Comparison of ENCODE assay signal across 8 cellular contexts in the genomic region with DNA sequence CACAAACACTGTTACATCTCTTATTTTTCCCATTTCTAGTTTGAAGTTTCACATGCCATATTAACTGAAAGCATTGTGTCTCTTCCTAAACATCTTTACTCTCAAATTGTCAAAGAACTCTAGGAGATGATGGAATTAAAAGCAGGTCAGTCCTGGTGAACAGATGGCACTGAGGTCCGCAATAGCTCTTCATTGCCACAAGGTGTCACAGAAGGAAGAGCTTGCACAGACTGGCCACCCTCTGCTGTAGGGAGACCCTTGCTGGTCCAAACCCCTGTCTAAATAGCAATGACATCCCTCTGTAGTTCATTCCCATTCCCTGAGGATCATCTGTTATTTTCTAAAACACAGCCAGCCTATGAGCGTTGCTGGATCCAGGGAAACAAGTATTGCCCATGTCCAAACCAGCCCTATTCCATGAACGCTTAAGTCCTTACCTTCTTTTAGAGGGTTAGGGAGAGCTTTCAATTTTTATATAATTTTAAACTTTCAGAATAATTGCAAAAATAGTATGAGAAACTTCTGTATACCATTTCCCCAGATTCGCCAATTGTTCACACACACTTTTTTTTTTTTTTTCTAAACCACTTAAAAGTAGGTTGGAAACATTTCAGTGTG. TPM values are rescaled to one million over a fixed set of nuclear protein-coding genes. Genes with fewer than 3 reads are reported as not detected.
A peak's percentile ranks its signal among the peaks of the same experiment; 100 is the strongest.
DNase-seq lines count a peak whose midpoint lies in the region; TF ChIP-seq lines count a peak whose summit lies in the region.

No MANE protein-coding gene starts in this region.

- H3K79me2 ChIP-seq in GM23248 (ENCODE audit: insufficient read depth), result no peaks in the 10 kb centered on the region

- H3K27me3 Mint-ChIP-seq in activated naive CD4-positive, alpha-beta T cell treated with anti-CD3 and anti-CD28 coated beads, Interleukin-2, amount 10 ng/mL, durations not matched to agents 7 days and 5 days, result peaks cover 4% of the 10 kb centered on the region

- CTCF ChIA-PET in activated naive CD4-positive, alpha-beta T cell treated with anti-CD3 and anti-CD28 coated beads, Interleukin-2, amount 10 ng/mL, durations not matched to agents 7 days and 5 days (lab: Charles Lee), result interaction anchor here (1.3 to 4.3 kb wide), 6 partner anchors 10 to 324 kb away, joined by 3 to 27 read pairs (median 4); a partner anchor contains a TSS

- no peak overlapping the region for H2AFZ ChIP-seq in GM23248

- H3K4me1 ChIP-seq in GM23248 (ENCODE audit: insufficient read depth), result no peaks in the 10 kb centered on the region

- H4K20me1 ChIP-seq in GM23248 (ENCODE audit: insufficient read depth), result no peaks in the 10 kb centered on the region

- intact Hi-C loops in posterior vena cava (cut with DNase I), result no loop called here

- H3K36me3 ChIP-seq in GM23248 (ENCODE audit: low read depth), result no peaks in the 10 kb centered on the region
- H3K36me3 ChIP-seq in WERI-Rb-1, result no peaks in the 10 kb centered on the region

- peak; percentile 30 for DNase-seq in activated naive CD4-positive, alpha-beta T cell treated with anti-CD3 and anti-CD28 coated beads, Interleukin-2, amount 10 ng/mL, durations not matched to agents 7 days and 5 days
- DNase-seq in activated naive CD4-positive, alpha-beta T cell treated with Interleukin-2 at 50 U/mL for 16 hours, result no peak
- peak; percentile 36 for DNase-seq in GM23248
- DNase-seq in LoVo (ENCODE audit: low spot score), result peak; percentile 44
- peak; percentile 67 for DNase-seq in WERI-Rb-1
- DNase-seq in left kidney (ENCODE audit: low read depth, low spot score), result peak; percentile 57
- DNase-seq in posterior vena cava (ENCODE audit: low spot score), result no peak
- DNase-seq in GM10266 (ENCODE audit: extremely low spot score), result no peak

- no peaks in the 10 kb centered on the region for H3K36me3 Mint-ChIP-seq in activated naive CD4-positive, alpha-beta T cell treated with anti-CD3 and anti-CD28 coated beads, Interleukin-2, amount 10 ng/mL, durations not matched to agents 7 days and 5 days

- H3K9me3 Mint-ChIP-seq in activated naive CD4-positive, alpha-beta T cell treated with anti-CD3 and anti-CD28 coated beads, Interleukin-2, amount 10 ng/mL, durations not matched to agents 7 days and 5 days, result no peaks in the 10 kb centered on the region

- no peaks in the 10 kb centered on the region for H3F3A ChIP-seq in GM23248 (ENCODE audit: insufficient read depth)

- H3K4me3 Mint-ChIP-seq in activated naive CD4-positive, alpha-beta T cell treated with anti-CD3 and anti-CD28 coated beads, Interleukin-2, amount 10 ng/mL, durations not matched to agents 7 days and 5 days, result no peak overlapping the region

- no peaks in the 10 kb centered on the region for H3K27me3 ChIP-seq in GM23248 (replicated peaks; ENCODE audit: insufficient read depth)
- H3K27me3 ChIP-seq in WERI-Rb-1 (ENCODE audit: insufficient read depth, low read depth, severe bottlenecking), result no peaks in the 10 kb centered on the region

- TF ChIP-seq CTCF in WERI-Rb-1 (IDR thresholded peaks at IDR 0.05; ENCODE audit: low read depth, low read length) (peak; percentile 75), GM10266 (IDR thresholded peaks at IDR 0.05; ENCODE audit: control insufficient read depth, insufficient read depth, low read depth, missing control alignments) (no peak)

- 74 to 79% methylated on average over 4 of the region's 4 CpGs for whole genome bisulfite sequencing in GM23248 (ENCODE audit: low coverage in 1 of 2, low lambda C conversion rate in 2 of 2, missing lambda C conversion rate in 2 of 2), 2 experiments

- no peak overlapping the region for H3K27ac Mint-ChIP-seq in activated naive CD4-positive, alpha-beta T cell treated with anti-CD3 and anti-CD28 coated beads, Interleukin-2, amount 10 ng/mL, durations not matched to agents 7 days and 5 days

- H3K4me2 ChIP-seq in GM23248 (ENCODE audit: unreplicated experiment), result no peak overlapping the region

- no peaks in the 10 kb centered on the region for H3K4me1 Mint-ChIP-seq in activated naive CD4-positive, alpha-beta T cell treated with anti-CD3 and anti-CD28 coated beads, Interleukin-2, amount 10 ng/mL, durations not matched to agents 7 days and 5 days

- no peak overlapping the region for H3K9ac ChIP-seq in GM23248

- H3K27ac ChIP-seq in GM23248 (no peak overlapping the region), WERI-Rb-1 (no peak overlapping the region)

- H3K4me3 ChIP-seq in GM23248, result no peak overlapping the region
- no peak overlapping the region for H3K4me3 ChIP-seq in WERI-Rb-1 (ENCODE audit: low read depth, low read length)

- no peaks in the 10 kb centered on the region for H3K9me2 ChIP-seq in GM23248 (ENCODE audit: insufficient read depth)

- H3K9me3 ChIP-seq in GM23248 (ENCODE audit: low read depth) (no peaks in the 10 kb centered on the region), WERI-Rb-1 (ENCODE audit: severe bottlenecking) (no peaks in the 10 kb centered on the region)

- in situ Hi-C loops in GM23248 (cut with MboI), result loop anchor here (25.0 kb wide), 1 partner anchor 306 kb away; no protein-coding TSS in a partner anchor

RNA-seq across cellular contexts. Expression of a gene that starts 10.1 kb away (rescaled TPM):
- 29.4 and 47.7 TPM in 2 replicates for total RNA-seq in GM23248 (2014; rRNA removed; shearing (Covaris generic))
- 97.4 and 101 TPM in 2 replicates for polyA plus RNA-seq in GM23248 (2016; fragmentation: Nextera tagmentation; extraction: Ambion mirVana)
- 10 to 100 TPM; 54.5 to 63.6 TPM for total RNA-seq in posterior vena cava

Comparison
In these comparisons a context has a peak if more than half of its experiments do, and no peak if none do; other contexts are left out.
1. DNase-seq: peak in activated naive CD4-positive, alpha-beta T cell treated with anti-CD3 and anti-CD28 coated beads, Interleukin-2, amount 10 ng/mL, durations not matched to agents 7 days and 5 days (single experiment), GM23248 (single experiment), LoVo (single experiment), WERI-Rb-1 (single experiment) and left kidney (single experiment); none in activated naive CD4-positive, alpha-beta T cell treated with Interleukin-2 at 50 U/mL for 16 hours (single experiment), posterior vena cava (single experiment) and GM10266 (single experiment).